In the genomic region with DNA sequence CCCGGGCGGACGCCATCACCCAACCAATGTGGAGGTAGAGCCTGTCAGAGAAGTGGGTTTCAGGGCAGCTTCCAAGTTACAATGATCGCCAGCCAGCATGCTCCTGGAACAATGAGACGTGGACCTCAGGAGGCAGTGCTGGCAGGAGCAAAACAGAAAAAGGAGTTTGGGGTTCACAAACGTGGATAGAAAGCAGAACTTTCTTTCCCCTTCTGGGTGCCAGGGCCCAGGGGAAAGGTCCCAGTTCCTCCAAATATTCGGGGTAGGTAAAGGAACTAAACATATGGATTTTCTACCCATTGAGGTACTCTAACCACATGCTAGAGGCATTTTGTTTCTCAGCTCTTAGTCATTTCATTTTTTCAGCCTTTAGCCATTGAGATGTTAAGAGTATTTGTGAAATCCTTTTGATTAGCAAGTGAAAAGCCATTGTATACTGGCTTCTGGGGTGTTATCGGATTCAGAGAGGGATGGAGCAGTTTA, we compare ENCODE assay signal across 1 cellular context.
A peak's percentile ranks its signal among the peaks of the same experiment; 100 is the strongest.
TF ChIP-seq lines count a peak whose summit lies in the region.

No MANE protein-coding gene starts in this region.

TF ChIP-seq in WTC11, 78 proteins besides CTCF, POLR2A, EP300 and RAD21 (continued from another document):
- TF ChIP-seq, protein P1, sequence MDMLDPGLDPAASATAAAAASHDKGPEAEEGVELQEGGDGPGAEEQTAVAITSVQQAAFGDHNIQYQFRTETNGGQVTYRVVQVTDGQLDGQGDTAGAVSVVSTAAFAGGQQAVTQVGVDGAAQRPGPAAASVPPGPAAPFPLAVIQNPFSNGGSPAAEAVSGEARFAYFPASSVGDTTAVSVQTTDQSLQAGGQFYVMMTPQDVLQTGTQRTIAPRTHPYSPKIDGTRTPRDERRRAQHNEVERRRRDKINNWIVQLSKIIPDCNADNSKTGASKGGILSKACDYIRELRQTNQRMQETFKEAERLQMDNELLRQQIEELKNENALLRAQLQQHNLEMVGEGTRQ (CRISPR knock-in tag; IDR thresholded peaks at IDR 0.05): no peak
- TF ChIP-seq ETV6 (CRISPR knock-in tag; IDR thresholded peaks at IDR 0.05) (peak; percentile 67), MYBL2 (CRISPR knock-in tag; IDR thresholded peaks at IDR 0.05) (no peak), GRHL2 (CRISPR knock-in tag; IDR thresholded peaks at IDR 0.05; ENCODE audit: insufficient replicate concordance, severe bottlenecking) (no peak), ATF1 (CRISPR knock-in tag; IDR thresholded peaks at IDR 0.05) (no peak), FOXJ3 (CRISPR knock-in tag; IDR thresholded peaks at IDR 0.05; ENCODE audit: borderline replicate concordance) (no peak), FOXK1 (CRISPR knock-in tag; IDR thresholded peaks at IDR 0.05) (0 out of 2 replicates have a peak, but pooled peaks have one; percentile 33), EMX1 (CRISPR knock-in tag; IDR thresholded peaks at IDR 0.05) (no peak), RORB (CRISPR knock-in tag; IDR thresholded peaks at IDR 0.05) (no peak)
- TF ChIP-seq, protein P2, sequence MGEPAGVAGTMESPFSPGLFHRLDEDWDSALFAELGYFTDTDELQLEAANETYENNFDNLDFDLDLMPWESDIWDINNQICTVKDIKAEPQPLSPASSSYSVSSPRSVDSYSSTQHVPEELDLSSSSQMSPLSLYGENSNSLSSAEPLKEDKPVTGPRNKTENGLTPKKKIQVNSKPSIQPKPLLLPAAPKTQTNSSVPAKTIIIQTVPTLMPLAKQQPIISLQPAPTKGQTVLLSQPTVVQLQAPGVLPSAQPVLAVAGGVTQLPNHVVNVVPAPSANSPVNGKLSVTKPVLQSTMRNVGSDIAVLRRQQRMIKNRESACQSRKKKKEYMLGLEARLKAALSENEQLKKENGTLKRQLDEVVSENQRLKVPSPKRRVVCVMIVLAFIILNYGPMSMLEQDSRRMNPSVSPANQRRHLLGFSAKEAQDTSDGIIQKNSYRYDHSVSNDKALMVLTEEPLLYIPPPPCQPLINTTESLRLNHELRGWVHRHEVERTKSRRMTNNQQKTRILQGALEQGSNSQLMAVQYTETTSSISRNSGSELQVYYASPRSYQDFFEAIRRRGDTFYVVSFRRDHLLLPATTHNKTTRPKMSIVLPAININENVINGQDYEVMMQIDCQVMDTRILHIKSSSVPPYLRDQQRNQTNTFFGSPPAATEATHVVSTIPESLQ (CRISPR knock-in tag; IDR thresholded peaks at IDR 0.05): no peak
- TF ChIP-seq, protein P3, sequence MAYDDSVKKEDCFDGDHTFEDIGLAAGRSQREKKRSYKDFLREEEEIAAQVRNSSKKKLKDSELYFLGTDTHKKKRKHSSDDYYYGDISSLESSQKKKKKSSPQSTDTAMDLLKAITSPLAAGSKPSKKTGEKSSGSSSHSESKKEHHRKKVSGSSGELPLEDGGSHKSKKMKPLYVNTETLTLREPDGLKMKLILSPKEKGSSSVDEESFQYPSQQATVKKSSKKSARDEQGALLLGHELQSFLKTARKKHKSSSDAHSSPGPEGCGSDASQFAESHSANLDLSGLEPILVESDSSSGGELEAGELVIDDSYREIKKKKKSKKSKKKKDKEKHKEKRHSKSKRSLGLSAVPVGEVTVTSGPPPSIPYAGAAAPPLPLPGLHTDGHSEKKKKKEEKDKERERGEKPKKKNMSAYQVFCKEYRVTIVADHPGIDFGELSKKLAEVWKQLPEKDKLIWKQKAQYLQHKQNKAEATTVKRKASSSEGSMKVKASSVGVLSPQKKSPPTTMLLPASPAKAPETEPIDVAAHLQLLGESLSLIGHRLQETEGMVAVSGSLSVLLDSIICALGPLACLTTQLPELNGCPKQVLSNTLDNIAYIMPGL (CRISPR knock-in tag; IDR thresholded peaks at IDR 0.05): no peak
- TF ChIP-seq, protein P4, sequence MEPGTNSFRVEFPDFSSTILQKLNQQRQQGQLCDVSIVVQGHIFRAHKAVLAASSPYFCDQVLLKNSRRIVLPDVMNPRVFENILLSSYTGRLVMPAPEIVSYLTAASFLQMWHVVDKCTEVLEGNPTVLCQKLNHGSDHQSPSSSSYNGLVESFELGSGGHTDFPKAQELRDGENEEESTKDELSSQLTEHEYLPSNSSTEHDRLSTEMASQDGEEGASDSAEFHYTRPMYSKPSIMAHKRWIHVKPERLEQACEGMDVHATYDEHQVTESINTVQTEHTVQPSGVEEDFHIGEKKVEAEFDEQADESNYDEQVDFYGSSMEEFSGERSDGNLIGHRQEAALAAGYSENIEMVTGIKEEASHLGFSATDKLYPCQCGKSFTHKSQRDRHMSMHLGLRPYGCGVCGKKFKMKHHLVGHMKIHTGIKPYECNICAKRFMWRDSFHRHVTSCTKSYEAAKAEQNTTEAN (CRISPR knock-in tag; IDR thresholded peaks at IDR 0.05): no peak
